13 cellular contexts compared by ENCODE assay signal in genomic region chr12:53414756-53415417, GRCh38. TPM values are rescaled to one million over a fixed set of nuclear protein-coding genes. Genes with fewer than 3 reads are reported as not detected.
DNase-seq lines count a peak whose midpoint lies in the region; ATAC-seq and TF ChIP-seq lines count a peak whose summit lies in the region.
"Had no signal": no experiment of that assay in that cellular context is flagged by ENCODE, and none has a peak within 500 bp of the region (broad histone marks: within the 10 kb centered on the region; RNA-seq: fewer than 3 reads in every experiment).

No MANE protein-coding gene starts in this region.

- no peaks in the 10 kb centered on the region for H3K27me3 Mint-ChIP-seq in CD4-positive, alpha-beta memory T cell
- no peaks in the 10 kb centered on the region for H3K27me3 Mint-ChIP-seq in nephron (ENCODE audit: low read depth)
- H3K27me3 Mint-ChIP-seq: memory B cell had no signal

- in situ Hi-C loops in GM13977 (cut with MboI; ENCODE audit: low pct_unique_long_range_greater_than_20kb, low sequenced_read_pairs, unreplicated experiment) (no loop called here), gastrocnemius medialis (cut with MboI; ENCODE audit: low sequenced_read_pairs in 4 of 4) (no loop called here)

- TF ChIP-seq CTCF in PC-9 (conservative IDR thresholded peaks at IDR 0.05) (no peak), nephron (IDR thresholded peaks at IDR 0.05; ENCODE audit: unreplicated experiment in 3 of 3) (no peak), GM13977 (IDR thresholded peaks at IDR 0.05; ENCODE audit: extremely low read depth, insufficient read depth, missing control alignments) (no peak), gastrocnemius medialis (IDR thresholded peaks at IDR 0.05 in 4 of 5, conservative IDR thresholded peaks at IDR 0.05 in 1 of 5) (no peak)

- peaks cover 33% of the 10 kb centered on the region for H3K36me3 ChIP-seq in CD4-positive, alpha-beta memory T cell (ENCODE audit: insufficient read depth, low read length)
- H3K36me3 ChIP-seq in PC-9 (ENCODE audit: low read depth) (peaks cover 23% of the 10 kb centered on the region), ectodermal cell (ENCODE audit: control insufficient read depth, insufficient read depth, low read length) (peaks cover 18% of the 10 kb centered on the region), gastrocnemius medialis (peaks cover 0 to 45% of the 10 kb centered on the region in 2 donors)

- no peak overlapping the region for H3K27ac ChIP-seq in CD4-positive, alpha-beta memory T cell (ENCODE audit: low read depth, low read length)
- H3K27ac ChIP-seq in PC-9: no peak overlapping the region
- H3K27ac ChIP-seq in ectodermal cell (ENCODE audit: insufficient read depth, low read depth, low read length, poor library complexity, severe bottlenecking): peak overlapping the region; percentile 75
- H3K27ac ChIP-seq in gastrocnemius medialis: no peak overlapping the region
- H3K27ac ChIP-seq: HL-60 had no signal

- H3K9me3 ChIP-seq in CD4-positive, alpha-beta memory T cell (ENCODE audit: control insufficient read depth in 1 of 2, low read length in 2 of 2): no peaks in the 10 kb centered on the region
- no peaks in the 10 kb centered on the region for H3K9me3 ChIP-seq in PC-9 (ENCODE audit: insufficient read depth, low read depth)
- no peaks in the 10 kb centered on the region for H3K9me3 ChIP-seq in ectodermal cell (ENCODE audit: control insufficient read depth, low read length)
- H3K9me3 ChIP-seq in gastrocnemius medialis: no peaks in the 10 kb centered on the region
- H3K9me3 ChIP-seq: Peyer's patch had no signal

- H3K4me3 ChIP-seq in CD4-positive, alpha-beta memory T cell (ENCODE audit: low read length in 2 of 2): no peak overlapping the region
- H3K4me3 ChIP-seq in PC-9 (no peak overlapping the region), ectodermal cell (ENCODE audit: insufficient read depth, low read depth, low read length) (no peak overlapping the region), gastrocnemius medialis (no peak overlapping the region)
- H3K4me3 ChIP-seq: Peyer's patch had no signal

- H3K27me3 ChIP-seq in CD4-positive, alpha-beta memory T cell (ENCODE audit: insufficient read depth, low read length): no peaks in the 10 kb centered on the region
- H3K27me3 ChIP-seq in PC-9 (ENCODE audit: insufficient read depth, low read depth): no peaks in the 10 kb centered on the region
- no peaks in the 10 kb centered on the region for H3K27me3 ChIP-seq in ectodermal cell (ENCODE audit: control insufficient read depth, insufficient read depth, low read length, poor library complexity, severe bottlenecking)
- no peaks in the 10 kb centered on the region for H3K27me3 ChIP-seq in gastrocnemius medialis
- H3K27me3 ChIP-seq: Peyer's patch had no signal

- POLR2A ChIA-PET in CD4-positive, alpha-beta memory T cell (lab: Charles Lee; ENCODE audit: partially characterized antibody): interaction anchor here (1.0 to 1.5 kb wide), 3 partner anchors 33 to 90 kb away, joined by 3 to 7 read pairs (median 3); partner anchors contain the start of gene SP1
- POLR2A ChIA-PET in PC-9 (lab: Charles Lee; ENCODE audit: unreplicated experiment): interaction anchor here (0.6 to 0.7 kb wide), 4 partner anchors 13 to 385 kb away, joined by 3 to 9 read pairs (median 6); no protein-coding TSS in a partner anchor

- H3K9me3 Mint-ChIP-seq in CD4-positive, alpha-beta memory T cell: no peaks in the 10 kb centered on the region
- no peaks in the 10 kb centered on the region for H3K9me3 Mint-ChIP-seq in nephron
- H3K9me3 Mint-ChIP-seq: memory B cell had no signal

- H3K4me1 ChIP-seq in CD4-positive, alpha-beta memory T cell (ENCODE audit: insufficient read depth, low read length): peaks cover 29% of the 10 kb centered on the region
- H3K4me1 ChIP-seq in PC-9 (replicated peaks; ENCODE audit: insufficient read depth) (peaks cover 7% of the 10 kb centered on the region; the same call in 1 of the 2 replicates), ectodermal cell (ENCODE audit: control insufficient read depth, insufficient read depth, low read length) (peaks cover 22% of the 10 kb centered on the region), gastrocnemius medialis (no peaks in the 10 kb centered on the region)

- H3K27ac Mint-ChIP-seq in CD4-positive, alpha-beta memory T cell: peak overlapping the region; percentile 13 to 86 (median 48)
- H3K27ac Mint-ChIP-seq in nephron: peak overlapping the region; percentile 94 to 97 (median 95)

- H2AFZ ChIP-seq in PC-9: no peak overlapping the region

- H3K4me2 ChIP-seq in PC-9: no peak overlapping the region

- H3K36me3 Mint-ChIP-seq in CD4-positive, alpha-beta memory T cell: peaks cover 16 to 39% of the 10 kb centered on the region in 2 donors
- H3K36me3 Mint-ChIP-seq in nephron (ENCODE audit: low read depth): peaks cover 34% of the 10 kb centered on the region

- no peak for TF ChIP-seq POLR2A in gastrocnemius medialis (IDR thresholded peaks at IDR 0.05)

- H3K9me2 ChIP-seq in PC-9 (ENCODE audit: insufficient read depth): no peaks in the 10 kb centered on the region

- H3K4me1 Mint-ChIP-seq in CD4-positive, alpha-beta memory T cell: peaks cover 26 to 43% (median 32%) of the 10 kb centered on the region in 4 donors
- H3K4me1 Mint-ChIP-seq in nephron: peaks cover 63% of the 10 kb centered on the region

- H3K4me3 Mint-ChIP-seq in CD4-positive, alpha-beta memory T cell: no peak overlapping the region
- peak overlapping the region; percentile 6 to 28 (median 14) for H3K4me3 Mint-ChIP-seq in nephron
- H3K4me3 Mint-ChIP-seq: memory B cell had no signal

- intact Hi-C loops in CD4-positive, alpha-beta memory T cell (cut with micrococcal nuclease): no loop called here
- intact Hi-C loops in PC-9 (cut with micrococcal nuclease; ENCODE audit: unreplicated experiment): no loop called here
- intact Hi-C loops in gastrocnemius medialis (cut with DNase I; ENCODE audit: low total_unique reads): no loop called here

- 92 to 97% methylated on average over 3 of the region's 3 CpGs for WGBS in ectodermal cell, 2 experiments

- peaks cover 52% of the 10 kb centered on the region for H3F3A ChIP-seq in PC-9 (ENCODE audit: insufficient read depth, low read depth)

- CTCF ChIA-PET in CD4-positive, alpha-beta memory T cell (lab: Charles Lee; ENCODE audit: partially characterized antibody): interaction anchor here (1.0 to 2.6 kb wide), 6 partner anchors 36 to 94 kb away, joined by 3 to 13 read pairs (median 5); no protein-coding TSS in a partner anchor
- CTCF ChIA-PET in PC-9 (lab: Charles Lee): no interaction called here

- no peak for ATAC-seq in GM21367 (IDR thresholded peaks at IDR 0.05; ENCODE audit: unreplicated experiment)
- no peak for ATAC-seq in GM18870 (IDR thresholded peaks at IDR 0.05; ENCODE audit: unreplicated experiment)
- ATAC-seq in gastrocnemius medialis: no peak

- no peaks in the 10 kb centered on the region for H4K20me1 ChIP-seq in PC-9 (ENCODE audit: insufficient read depth)

- BruUV-seq in PC-9 (replicated peaks; lab: Mats Ljungman, UMichigan): TSS peak; percentile 4

- no peaks in the 10 kb centered on the region for H3K79me2 ChIP-seq in PC-9 (ENCODE audit: low read depth)

- no peak for DNase-seq in CD4-positive, alpha-beta memory T cell
- no peak for DNase-seq in PC-9
- DNase-seq in GM13977 (ENCODE audit: low spot score): no peak
- no peak for DNase-seq in gastrocnemius medialis
- DNase-seq: activated CD8-positive, alpha-beta memory T cell treated with anti-CD3 and anti-CD28 coated beads, Interleukin-2, amount 50 U/mL, for 48 hours; Peyer's patch had no signal

RNA-seq across cellular contexts. Expression of gene AMHR2, which starts 8.8 kb away (rescaled TPM):
- total RNA-seq in CD4-positive, alpha-beta memory T cell: not detected
- polyA plus RNA-seq in CD4-positive, alpha-beta memory T cell: not detected
- total RNA-seq in PC-9 (2021): not detected in 2 replicates
- 4.1 TPM for polyA plus RNA-seq in ectodermal cell (2013, experiment 1 of 4)
- 6.9 TPM for polyA plus RNA-seq in ectodermal cell (2013, experiment 2 of 4)
- 3.1 TPM for polyA plus RNA-seq in ectodermal cell (2013, experiment 3 of 4)
- polyA plus RNA-seq in ectodermal cell (2013, experiment 4 of 4): 3.3 TPM
- 1 to 10 TPM in 2 of 4 donors, not detected in 2; 1.0 to 1.4 TPM for total RNA-seq in gastrocnemius medialis
- total RNA-seq: renal cortical epithelial cell had no signal

RNA-seq across cellular contexts. Expression of gene PRR13, which starts 26.6 kb away (rescaled TPM):
- total RNA-seq in CD4-positive, alpha-beta memory T cell: 100 to 1,000 TPM; 242 to 247 TPM
- polyA plus RNA-seq in CD4-positive, alpha-beta memory T cell: 100 to 1,000 TPM; 545 to 843 TPM
- total RNA-seq in PC-9 (2021) (138 and 203 TPM in 2 replicates), gastrocnemius medialis (10 to 100 TPM; 40.3 to 90.4 (median 74.2) TPM)
- polyA plus RNA-seq in ectodermal cell (2013, experiment 1 of 4): 92.2 TPM
- polyA plus RNA-seq in ectodermal cell (2013, experiment 2 of 4): 99.3 TPM
- 75.8 TPM for polyA plus RNA-seq in ectodermal cell (2013, experiment 3 of 4)
- polyA plus RNA-seq in ectodermal cell (2013, experiment 4 of 4): 91.5 TPM

RNA-seq across cellular contexts. Expression of gene SP1, which starts 34.9 kb away (rescaled TPM):
- total RNA-seq in CD4-positive, alpha-beta memory T cell: 100 to 1,000 TPM; 109 to 110 TPM
- polyA plus RNA-seq in CD4-positive, alpha-beta memory T cell: 10 to 100 TPM in 1 of 2 donors, 1 to 10 TPM in 1; 4.3 to 10.6 TPM
- total RNA-seq in PC-9 (2021) (72.9 and 118 TPM in 2 replicates), gastrocnemius medialis (10 to 100 TPM; 44.9 to 61.9 (median 48.0) TPM)
- 84.9 TPM for polyA plus RNA-seq in ectodermal cell (2013, experiment 1 of 4)
- 91.3 TPM for polyA plus RNA-seq in ectodermal cell (2013, experiment 2 of 4)
- polyA plus RNA-seq in ectodermal cell (2013, experiment 3 of 4): 56.6 TPM
- 67.5 TPM for polyA plus RNA-seq in ectodermal cell (2013, experiment 4 of 4)

RNA-seq across cellular contexts. Expression of gene PCBP2, which starts 37.0 kb away (rescaled TPM):
- 100 to 1,000 TPM; 848 to 858 TPM for total RNA-seq in CD4-positive, alpha-beta memory T cell
- polyA plus RNA-seq in CD4-positive, alpha-beta memory T cell: 100 to 1,000 TPM in 1 of 2 donors, 10 to 100 TPM in 1; 88.0 to 118 TPM
- total RNA-seq in PC-9 (2021) (668 and 833 TPM in 2 replicates), gastrocnemius medialis (100 to 1,000 TPM; 113 to 257 (median 191) TPM)
- 1,275 TPM for polyA plus RNA-seq in ectodermal cell (2013, experiment 1 of 4)
- polyA plus RNA-seq in ectodermal cell (2013, experiment 2 of 4): 1,285 TPM
- 933 TPM for polyA plus RNA-seq in ectodermal cell (2013, experiment 3 of 4)
- polyA plus RNA-seq in ectodermal cell (2013, experiment 4 of 4): 1,049 TPM

Comparison
In these comparisons a context has a peak if more than half of its experiments do, and no peak if none do; other contexts are left out.
1. H3K4me3 Mint-ChIP-seq: peak in nephron (3 of 3); none in CD4-positive, alpha-beta memory T cell (0 of 8).